16 cellular contexts compared by ENCODE assay signal in the genomic region with DNA sequence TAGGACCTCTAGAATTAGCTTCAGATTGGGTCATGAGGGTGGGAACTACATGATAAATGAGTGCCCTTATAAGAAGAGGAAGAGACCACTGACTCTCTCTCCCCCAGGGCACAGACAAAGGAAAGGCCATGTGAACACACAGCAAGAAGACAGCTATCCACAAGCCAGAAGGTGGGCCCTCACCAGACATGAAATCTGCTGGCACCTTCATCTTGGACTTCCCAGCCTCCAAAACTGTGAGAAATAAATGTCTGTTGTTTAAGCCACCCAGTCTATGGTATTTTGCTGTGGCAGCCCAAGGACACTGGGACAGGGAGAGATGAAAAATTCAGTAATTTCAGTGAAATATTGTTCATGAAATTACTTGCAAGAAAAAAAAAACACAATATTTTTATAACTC. TPM values are rescaled to one million over a fixed set of nuclear protein-coding genes. Genes with fewer than 3 reads are reported as not detected.
DNase-seq lines count a peak whose midpoint lies in the region; ATAC-seq, FAIRE-seq and TF ChIP-seq lines count a peak whose summit lies in the region.
"Had no signal": no experiment of that assay in that cellular context is flagged by ENCODE, and none has a peak within 500 bp of the region (broad histone marks: within the 10 kb centered on the region; RNA-seq: fewer than 3 reads in every experiment).

No MANE protein-coding gene starts in this region.

- intact Hi-C loops in left cardiac atrium (cut with DNase I) (no loop called here), kidney (cut with DNase I) (no loop called here)

- H3K4me3 ChIP-seq in cardiac muscle cell, result no peak overlapping the region
- no peak overlapping the region for H3K4me3 ChIP-seq in urinary bladder (ENCODE audit: low read depth, low read length)
- no peak overlapping the region for H3K4me3 ChIP-seq in SJCRH30
- H3K4me3 ChIP-seq in kidney (ENCODE audit: low read length in 2 of 2), result no peak overlapping the region
- H3K4me3 ChIP-seq: A549 had no signal

- no peak for ATAC-seq in left cardiac atrium
- ATAC-seq: A549 had no signal

- FAIRE-seq in kidney (lab: Jason Lieb, UNC), result no peak
- FAIRE-seq: A549, D721Med had no signal

- H3K4me3 Mint-ChIP-seq in brain (peak overlapping the region in 3 of 5 experiments; percentile 9 to 34 (median 25)), neural crest cell (peak overlapping the region; percentile 34)
- H3K4me3 Mint-ChIP-seq: H9 had no signal

- H3K36me3 ChIP-seq in cardiac muscle cell (no peaks in the 10 kb centered on the region), urinary bladder (ENCODE audit: insufficient read depth) (no peaks in the 10 kb centered on the region), SJCRH30 (peaks cover 3% of the 10 kb centered on the region; the same call in 1 of the 2 replicates), kidney (ENCODE audit: control insufficient read depth in 1 of 2, insufficient read depth in 2 of 2, low read length in 2 of 2) (no peaks in the 10 kb centered on the region)

- H3K27ac ChIP-seq in cardiac muscle cell (peak overlapping the region; percentile 77), urinary bladder (ENCODE audit: low read depth) (peak overlapping the region; percentile 73), SJCRH30 (no peak overlapping the region), kidney (ENCODE audit: low read depth in 2 of 2, low read length in 2 of 2) (no peak overlapping the region)
- H3K27ac ChIP-seq: A549 had no signal

- H3K9me3 Mint-ChIP-seq in brain, result peaks cover 0 to 12% (median 5%) of the 10 kb centered on the region in 5 experiments
- no peaks in the 10 kb centered on the region for H3K9me3 Mint-ChIP-seq in neural crest cell

- peaks cover 22% of the 10 kb centered on the region for H3K4me1 ChIP-seq in cardiac muscle cell (ENCODE audit: low read depth)
- H3K4me1 ChIP-seq in urinary bladder (ENCODE audit: insufficient read depth), result peaks cover 7% of the 10 kb centered on the region
- H3K4me1 ChIP-seq in SJCRH30, result peaks cover 2% of the 10 kb centered on the region
- H3K4me1 ChIP-seq in kidney (ENCODE audit: control insufficient read depth in 1 of 2, insufficient read depth in 1 of 2, low read depth in 1 of 2, low read length in 2 of 2), result peaks cover 23% of the 10 kb centered on the region in 2 donors

- H3K27me3 Mint-ChIP-seq in brain (peaks cover 9% of the 10 kb centered on the region), neural crest cell (ENCODE audit: low read depth) (no peaks in the 10 kb centered on the region)

- no peak for TF ChIP-seq CTCF in cardiac muscle cell (IDR thresholded peaks at IDR 0.05; ENCODE audit: low read depth, low read length)
- no peak for TF ChIP-seq CTCF in brain (conservative IDR thresholded peaks at IDR 0.05)
- no peak for TF ChIP-seq CTCF in neural crest cell (conservative IDR thresholded peaks at IDR 0.05)
- no peak for TF ChIP-seq CTCF in GM20000 (IDR thresholded peaks at IDR 0.05; ENCODE audit: extremely low read depth, missing control alignments)
- TF ChIP-seq CTCF in kidney (IDR thresholded peaks at IDR 0.05; ENCODE audit: borderline replicate concordance, extremely low read depth, insufficient read depth), result no peak

- DNase-seq in cardiac muscle cell (ENCODE audit: low read depth in 1 of 2, low spot score in 1 of 2) (no peak), left cardiac atrium (no peak), neural crest cell (ENCODE audit: low read depth, low spot score) (no peak), GM20000 (ENCODE audit: low spot score) (no peak), SJCRH30 (no peak), kidney (no peak)
- DNase-seq: H9; MV-4-11; NCI-H2171; NK-92 treated with Interleukin-12 subunit alpha and Interleukin-12 subunit beta, amount 100 ng/mL, for 24 hours; retina; stimulated activated naive CD4-positive, alpha-beta T cell treated with Interleukin-2 at 50 U/mL for 16 hours had no signal

- H3K9me3 ChIP-seq in cardiac muscle cell (ENCODE audit: low read depth) (no peaks in the 10 kb centered on the region), SJCRH30 (replicated peaks) (no peaks in the 10 kb centered on the region), kidney (ENCODE audit: control insufficient read depth in 1 of 2, low read length in 2 of 2) (no peaks in the 10 kb centered on the region)
- H3K9me3 ChIP-seq: A549 had no signal

- H3K9ac ChIP-seq in kidney (ENCODE audit: low read length in 2 of 2), result no peak overlapping the region

- H3K4me1 Mint-ChIP-seq in brain (peaks cover 78% of the 10 kb centered on the region), neural crest cell (peaks cover 69% of the 10 kb centered on the region)

- H3K36me3 Mint-ChIP-seq in brain, result peaks cover 41% of the 10 kb centered on the region
- peaks cover 8% of the 10 kb centered on the region for H3K36me3 Mint-ChIP-seq in neural crest cell (ENCODE audit: low read depth)

- H3K27me3 ChIP-seq in cardiac muscle cell (no peaks in the 10 kb centered on the region), SJCRH30 (no peaks in the 10 kb centered on the region)

- H3K27ac Mint-ChIP-seq in brain (peak overlapping the region in 2 of 5 experiments; percentile 81 to 89), neural crest cell (ENCODE audit: unreplicated experiment) (peak overlapping the region; percentile 39)

RNA-seq across cellular contexts. Expression of a gene that starts 5.9 kb away (rescaled TPM):
- 332 and 339 TPM in 2 replicates for total RNA-seq in cardiac muscle cell
- polyA plus RNA-seq in cardiac muscle cell, result 299 and 399 TPM in 2 replicates
- total RNA-seq in left cardiac atrium, result 10 to 100 TPM; 71.5 to 73.6 TPM
- polyA plus RNA-seq in brain (ENCODE audit: insufficient read depth, low read depth, low replicate concordance), result 67.0 TPM
- total RNA-seq in neural crest cell, result 126 and 136 TPM in 2 replicates
- 278 TPM for total RNA-seq in urinary bladder
- polyA plus RNA-seq in urinary bladder, result 86.5 TPM
- 136 and 147 TPM in 2 replicates for total RNA-seq in SJCRH30 (2014; rRNA removed; shearing (Covaris generic))
- 68.6 TPM for total RNA-seq in kidney
- polyA plus RNA-seq in kidney (ENCODE audit: insufficient read depth, low read depth, low replicate concordance), result 17.2 TPM

Comparison
In these comparisons a context has a peak if more than half of its experiments do, and no peak if none do; other contexts are left out.
1. H3K27ac ChIP-seq: peak in cardiac muscle cell (single experiment) and urinary bladder (single experiment); none in SJCRH30 (single experiment) and kidney (0 of 2).